2 cellular contexts compared by ENCODE assay signal in the genomic region with DNA sequence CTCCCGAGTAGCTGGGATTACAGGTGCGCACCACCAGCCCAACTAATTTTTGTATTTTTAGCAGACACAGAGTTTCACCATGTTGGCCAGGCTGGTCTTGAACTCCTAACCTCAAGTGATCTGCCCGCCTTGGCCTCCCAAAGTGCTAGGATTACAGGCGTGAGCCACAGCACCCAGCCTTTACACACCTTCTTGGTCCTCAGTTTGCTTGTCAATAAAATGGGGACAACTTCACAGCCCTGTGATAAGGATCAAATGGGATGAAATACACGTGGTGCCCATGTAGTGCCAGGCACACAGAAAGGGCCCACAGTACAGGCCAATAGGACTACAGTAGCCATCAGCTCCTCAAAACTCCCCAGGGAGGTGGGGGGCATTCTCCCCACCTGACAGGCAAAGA. TPM values are rescaled to one million over a fixed set of nuclear protein-coding genes. Genes with fewer than 3 reads are reported as not detected.
"Had no signal": no experiment of that assay in that cellular context is flagged by ENCODE, and none has a peak within 500 bp of the region (broad histone marks: within the 10 kb centered on the region; RNA-seq: fewer than 3 reads in every experiment).

No MANE protein-coding gene starts in this region.

RNA-seq across cellular contexts. Expression of a gene that starts 6.3 kb away (rescaled TPM):
- total RNA-seq: activated CD4-positive, alpha-beta memory T cell treated with anti-CD3 and anti-CD28 coated beads, Interleukin-2, amount 10 ng/mL, durations not matched to agents 7 days and 5 days; T-helper 1 cell treated with Interleukin-12 subunit alpha and Interleukin-12 subunit beta and Interleukin-4 antibody, amounts not matched to agents 30 ng/mL and 1 ng/mL, for 36 hours had no signal
